Comparison of ENCODE assay signal across 13 cellular contexts in the genomic region with DNA sequence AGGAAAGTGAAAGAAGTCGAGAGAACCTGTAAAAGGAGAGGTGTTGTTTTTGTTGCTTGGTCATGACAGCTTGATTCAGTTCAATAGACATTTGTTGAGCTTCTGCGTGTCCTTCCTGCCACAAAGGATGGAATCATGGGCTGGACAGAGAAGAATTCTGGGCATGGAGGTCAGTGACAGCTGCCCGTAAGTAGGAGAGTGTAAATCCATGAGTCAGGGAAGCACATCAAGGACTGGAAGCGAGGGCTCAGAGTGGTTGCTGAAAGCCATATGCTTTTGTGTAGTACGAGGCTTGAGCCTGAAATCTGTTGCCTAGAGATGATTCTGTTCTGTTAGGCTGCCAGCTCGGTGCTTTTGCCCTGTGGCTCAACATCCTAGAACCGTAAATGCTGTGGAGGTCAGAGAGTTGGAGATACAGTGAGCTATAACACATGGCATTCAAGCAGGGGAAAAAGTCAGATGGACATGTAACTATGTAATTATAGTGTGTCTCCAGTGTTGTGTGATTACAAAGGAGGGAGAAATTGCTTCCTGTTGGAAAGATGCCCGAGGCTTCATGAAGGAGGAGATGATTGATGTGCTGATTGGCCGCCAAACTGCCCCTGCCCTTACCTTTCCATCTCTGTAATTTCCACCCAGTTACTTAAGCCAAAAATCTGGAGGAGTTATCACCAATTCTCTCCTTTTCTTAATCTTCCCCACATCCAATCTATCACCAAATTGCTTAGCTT.
DNase-seq lines count a peak whose midpoint lies in the region; ATAC-seq lines count a peak whose summit lies in the region.
"Had no signal": no experiment of that assay in that cellular context is flagged by ENCODE, and none has a peak within 500 bp of the region (broad histone marks: within the 10 kb centered on the region; RNA-seq: fewer than 3 reads in every experiment).

No MANE protein-coding gene starts in this region.

- intact Hi-C loops in left colon (cut with DNase I, micrococcal nuclease) (no loop called here), Right ventricle myocardium superior (cut with DNase I) (no loop called here)

- no peak overlapping the region for H3K27ac Mint-ChIP-seq in activated CD4-positive, alpha-beta memory T cell treated with anti-CD3 and anti-CD28 coated beads, Interleukin-2, amount 10 ng/mL, durations not matched to agents 7 days and 5 days
- H3K27ac Mint-ChIP-seq: activated T-helper 1 cell treated with anti-CD3 and anti-CD28 coated beads, Interleukin-12 subunit alpha, Interleukin-12 subunit beta, Interleukin-2, Interleukin-4 antibody, amounts not matched to agents 30 ng/mL and 10 ng/mL and 1 ng/mL, durations not matched to agents 14 hours and 24 hours and 36 hours; HFFc6; memory B cell; T-helper 17 cell had no signal

- DNase-seq in DMS 273 treated with DMSO at 0.1 percent for 48 hours (lab: John Stamatoyannopoulos, UW) (peak; percentile 30), NCI-H1092 treated with DMSO at 0.1 percent for 48 hours (lab: John Stamatoyannopoulos, UW) (peak; percentile 100), NCI-H446 treated with DMSO at 0.1 percent for 48 hours (lab: John Stamatoyannopoulos, UW) (peak; percentile 59), left colon (peak in 1 of 2 donors; percentile 38), Right ventricle myocardium superior (no peak)
- no peak for DNase-seq in activated T-cell treated with anti-CD3 and anti-CD28 coated beads, Interleukin-2, amount 50 U/mL, for 48 hours
- no peak for DNase-seq in activated CD4-positive, alpha-beta memory T cell treated with anti-CD3 and anti-CD28 coated beads, Interleukin-2, amount 10 ng/mL, durations not matched to agents 7 days and 5 days
- DNase-seq: activated CD4-positive, alpha-beta T cell treated with anti-CD3 and anti-CD28 coated beads for 48 hours; HFFc6; T-helper 17 cell had no signal

- no peaks in the 10 kb centered on the region for H3K9me3 Mint-ChIP-seq in activated CD4-positive, alpha-beta memory T cell treated with anti-CD3 and anti-CD28 coated beads, Interleukin-2, amount 10 ng/mL, durations not matched to agents 7 days and 5 days
- H3K9me3 Mint-ChIP-seq: activated T-helper 1 cell treated with anti-CD3 and anti-CD28 coated beads, Interleukin-12 subunit alpha, Interleukin-12 subunit beta, Interleukin-2, Interleukin-4 antibody, amounts not matched to agents 30 ng/mL and 10 ng/mL and 1 ng/mL, durations not matched to agents 14 hours and 24 hours and 36 hours; HFFc6 had no signal

- peaks cover 2% of the 10 kb centered on the region for H3K27me3 Mint-ChIP-seq in activated CD4-positive, alpha-beta memory T cell treated with anti-CD3 and anti-CD28 coated beads, Interleukin-2, amount 10 ng/mL, durations not matched to agents 7 days and 5 days
- H3K27me3 Mint-ChIP-seq: T-helper 17 cell had no signal

- CTCF ChIA-PET in activated CD4-positive, alpha-beta memory T cell treated with anti-CD3 and anti-CD28 coated beads, Interleukin-2, amount 10 ng/mL, durations not matched to agents 7 days and 5 days (lab: Charles Lee), result interaction anchor here (2.7 kb wide), 1 partner anchor 34 kb away, joined by 11 read pairs; no protein-coding TSS in a partner anchor

- no peaks in the 10 kb centered on the region for H3K36me3 Mint-ChIP-seq in activated CD4-positive, alpha-beta memory T cell treated with anti-CD3 and anti-CD28 coated beads, Interleukin-2, amount 10 ng/mL, durations not matched to agents 7 days and 5 days (ENCODE audit: low read depth)
- H3K36me3 Mint-ChIP-seq: memory B cell had no signal

- peaks cover 14% of the 10 kb centered on the region for H3K4me1 Mint-ChIP-seq in activated CD4-positive, alpha-beta memory T cell treated with anti-CD3 and anti-CD28 coated beads, Interleukin-2, amount 10 ng/mL, durations not matched to agents 7 days and 5 days

- POLR2A ChIA-PET in activated CD4-positive, alpha-beta memory T cell treated with anti-CD3 and anti-CD28 coated beads, Interleukin-2, amount 10 ng/mL, durations not matched to agents 7 days and 5 days (lab: Charles Lee), result no interaction called here

- ATAC-seq in left colon (peak; percentile 78), GM21786 (IDR thresholded peaks at IDR 0.05; ENCODE audit: unreplicated experiment) (no peak), Right ventricle myocardium superior (ENCODE audit: poor library complexity) (no peak)
- ATAC-seq: T-helper 17 cell had no signal

- no peak overlapping the region for H3K4me3 Mint-ChIP-seq in activated CD4-positive, alpha-beta memory T cell treated with anti-CD3 and anti-CD28 coated beads, Interleukin-2, amount 10 ng/mL, durations not matched to agents 7 days and 5 days
- H3K4me3 Mint-ChIP-seq: activated T-helper 1 cell treated with anti-CD3 and anti-CD28 coated beads, Interleukin-12 subunit alpha, Interleukin-12 subunit beta, Interleukin-2, Interleukin-4 antibody, amounts not matched to agents 30 ng/mL and 10 ng/mL and 1 ng/mL, durations not matched to agents 14 hours and 24 hours and 36 hours; HFFc6; memory B cell; T-helper 17 cell had no signal

Comparison
In these comparisons a context has a peak if more than half of its experiments do, and no peak if none do; other contexts are left out.
1. DNase-seq: peak in DMS 273 treated with DMSO at 0.1 percent for 48 hours (single experiment), NCI-H1092 treated with DMSO at 0.1 percent for 48 hours (single experiment) and NCI-H446 treated with DMSO at 0.1 percent for 48 hours (single experiment); none in activated T-cell treated with anti-CD3 and anti-CD28 coated beads, Interleukin-2, amount 50 U/mL, for 48 hours (0 of 2), Right ventricle myocardium superior (single experiment) and activated CD4-positive, alpha-beta memory T cell treated with anti-CD3 and anti-CD28 coated beads, Interleukin-2, amount 10 ng/mL, durations not matched to agents 7 days and 5 days (single experiment).